In the genomic region with DNA sequence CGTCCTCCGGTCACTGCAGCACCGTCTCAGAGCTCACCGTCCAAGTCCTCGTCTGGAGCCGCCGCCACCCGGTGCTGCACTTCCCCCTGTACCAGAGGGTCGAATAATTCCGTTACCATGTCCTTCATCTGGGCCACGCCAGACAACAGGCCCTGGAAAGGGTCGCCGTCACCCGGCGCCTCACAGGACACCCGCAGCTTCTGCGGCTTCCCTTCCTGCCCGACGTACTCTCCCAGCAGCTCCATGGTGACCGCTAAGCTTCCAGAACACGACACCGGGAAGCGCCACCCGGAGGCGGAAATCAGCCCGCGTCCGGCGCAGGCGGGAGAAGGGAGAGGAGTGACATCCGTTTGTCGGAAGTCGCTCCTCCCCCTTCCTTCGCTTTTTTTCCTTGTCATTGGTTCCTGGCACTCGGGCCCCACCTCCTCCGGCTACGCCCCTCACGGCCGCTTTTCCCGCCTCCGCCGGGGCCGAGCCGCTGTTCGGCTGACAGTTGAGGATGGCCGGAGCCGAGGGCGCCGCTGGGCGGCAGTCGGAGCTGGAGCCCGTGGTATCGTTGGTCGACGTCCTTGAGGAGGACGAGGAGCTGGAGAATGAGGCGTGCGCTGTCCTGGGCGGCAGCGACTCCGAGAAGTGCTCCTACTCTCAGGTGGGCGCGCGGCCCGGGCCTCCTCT, we compare ENCODE assay signal across 1 cellular context.
TF ChIP-seq lines count a peak whose summit lies in the region.

A gene with protein sequence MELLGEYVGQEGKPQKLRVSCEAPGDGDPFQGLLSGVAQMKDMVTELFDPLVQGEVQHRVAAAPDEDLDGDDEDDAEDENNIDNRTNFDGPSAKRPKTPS (minus strand): TSS at position 273 of the 675 bp plus-strand sequence. CDS start 28 bp downstream, at position 245.
A gene with protein sequence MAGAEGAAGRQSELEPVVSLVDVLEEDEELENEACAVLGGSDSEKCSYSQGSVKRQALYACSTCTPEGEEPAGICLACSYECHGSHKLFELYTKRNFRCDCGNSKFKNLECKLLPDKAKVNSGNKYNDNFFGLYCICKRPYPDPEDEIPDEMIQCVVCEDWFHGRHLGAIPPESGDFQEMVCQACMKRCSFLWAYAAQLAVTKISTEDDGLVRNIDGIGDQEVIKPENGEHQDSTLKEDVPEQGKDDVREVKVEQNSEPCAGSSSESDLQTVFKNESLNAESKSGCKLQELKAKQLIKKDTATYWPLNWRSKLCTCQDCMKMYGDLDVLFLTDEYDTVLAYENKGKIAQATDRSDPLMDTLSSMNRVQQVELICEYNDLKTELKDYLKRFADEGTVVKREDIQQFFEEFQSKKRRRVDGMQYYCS (plus strand): TSS at position 464 of the 675 bp plus-strand sequence. CDS start 36 bp downstream, at position 500.

TF ChIP-seq in K562, 482 proteins besides CTCF, POLR2A, EP300 and RAD21 (continues in another document):
- TF ChIP-seq, protein P1, sequence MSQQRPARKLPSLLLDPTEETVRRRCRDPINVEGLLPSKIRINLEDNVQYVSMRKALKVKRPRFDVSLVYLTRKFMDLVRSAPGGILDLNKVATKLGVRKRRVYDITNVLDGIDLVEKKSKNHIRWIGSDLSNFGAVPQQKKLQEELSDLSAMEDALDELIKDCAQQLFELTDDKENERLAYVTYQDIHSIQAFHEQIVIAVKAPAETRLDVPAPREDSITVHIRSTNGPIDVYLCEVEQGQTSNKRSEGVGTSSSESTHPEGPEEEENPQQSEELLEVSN (IDR thresholded peaks at IDR 0.05; ENCODE audit: borderline replicate concordance in 1 of 2, extremely low read depth in 1 of 2, insufficient read depth in 1 of 2, insufficient read length in 1 of 2, low read depth in 1 of 2, low read length in 1 of 2, poor library complexity in 1 of 2, severe bottlenecking in 1 of 2) = peak; percentile 77 to 95
- TF ChIP-seq MXI1 (IDR thresholded peaks at IDR 0.05; ENCODE audit: low read depth, low read length) = peak; percentile 51; the same call in 1 of the 2 replicates
- TF ChIP-seq L3MBTL2 (IDR thresholded peaks at IDR 0.05) = peak; percentile 87
- peak; percentile 23; the same call in 1 of the 2 replicates for TF ChIP-seq SIN3B (IDR thresholded peaks at IDR 0.05; ENCODE audit: low read depth)
- no peak for TF ChIP-seq SMARCB1 (IDR thresholded peaks at IDR 0.05; ENCODE audit: insufficient read length, low read depth)
- TF ChIP-seq ZFP1 (CRISPR knock-in tag; IDR thresholded peaks at IDR 0.05) = no peak
- TF ChIP-seq, protein P2, sequence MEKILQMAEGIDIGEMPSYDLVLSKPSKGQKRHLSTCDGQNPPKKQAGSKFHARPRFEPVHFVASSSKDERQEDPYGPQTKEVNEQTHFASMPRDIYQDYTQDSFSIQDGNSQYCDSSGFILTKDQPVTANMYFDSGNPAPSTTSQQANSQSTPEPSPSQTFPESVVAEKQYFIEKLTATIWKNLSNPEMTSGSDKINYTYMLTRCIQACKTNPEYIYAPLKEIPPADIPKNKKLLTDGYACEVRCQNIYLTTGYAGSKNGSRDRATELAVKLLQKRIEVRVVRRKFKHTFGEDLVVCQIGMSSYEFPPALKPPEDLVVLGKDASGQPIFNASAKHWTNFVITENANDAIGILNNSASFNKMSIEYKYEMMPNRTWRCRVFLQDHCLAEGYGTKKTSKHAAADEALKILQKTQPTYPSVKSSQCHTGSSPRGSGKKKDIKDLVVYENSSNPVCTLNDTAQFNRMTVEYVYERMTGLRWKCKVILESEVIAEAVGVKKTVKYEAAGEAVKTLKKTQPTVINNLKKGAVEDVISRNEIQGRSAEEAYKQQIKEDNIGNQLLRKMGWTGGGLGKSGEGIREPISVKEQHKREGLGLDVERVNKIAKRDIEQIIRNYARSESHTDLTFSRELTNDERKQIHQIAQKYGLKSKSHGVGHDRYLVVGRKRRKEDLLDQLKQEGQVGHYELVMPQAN (IDR thresholded peaks at IDR 0.05; ENCODE audit: borderline replicate concordance) = peak; percentile 65
- TF ChIP-seq NRF1 (conservative IDR thresholded peaks at IDR 0.05 in 1 of 2, IDR thresholded peaks at IDR 0.05 in 1 of 2) = peak; percentile 87 to 90
- TF ChIP-seq, protein P3, sequence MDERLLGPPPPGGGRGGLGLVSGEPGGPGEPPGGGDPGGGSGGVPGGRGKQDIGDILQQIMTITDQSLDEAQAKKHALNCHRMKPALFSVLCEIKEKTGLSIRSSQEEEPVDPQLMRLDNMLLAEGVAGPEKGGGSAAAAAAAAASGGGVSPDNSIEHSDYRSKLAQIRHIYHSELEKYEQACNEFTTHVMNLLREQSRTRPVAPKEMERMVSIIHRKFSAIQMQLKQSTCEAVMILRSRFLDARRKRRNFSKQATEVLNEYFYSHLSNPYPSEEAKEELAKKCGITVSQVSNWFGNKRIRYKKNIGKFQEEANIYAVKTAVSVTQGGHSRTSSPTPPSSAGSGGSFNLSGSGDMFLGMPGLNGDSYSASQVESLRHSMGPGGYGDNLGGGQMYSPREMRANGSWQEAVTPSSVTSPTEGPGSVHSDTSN (CRISPR knock-in tag; IDR thresholded peaks at IDR 0.05; ENCODE audit: low read depth) = no peak
- TF ChIP-seq, protein P3 (tag; conservative IDR thresholded peaks at IDR 0.05; ENCODE audit: low read depth) = peak; percentile 48; the same call in 1 of the 2 replicates
- no peak for TF ChIP-seq FOXK1 (CRISPR knock-in tag; IDR thresholded peaks at IDR 0.05; ENCODE audit: borderline replicate concordance)
- TF ChIP-seq POLR2G (IDR thresholded peaks at IDR 0.05; ENCODE audit: low read depth, low read length) = peak; percentile 96
- TF ChIP-seq RFX1 (IDR thresholded peaks at IDR 0.05) = peak; percentile 88
- 0 out of 2 replicates have a peak, but pooled peaks have one; percentile 43 for TF ChIP-seq MYC (IDR thresholded peaks at IDR 0.05; ENCODE audit: low read depth, low read length)
- TF ChIP-seq MYC (CRISPR knock-in tag; IDR thresholded peaks at IDR 0.05; ENCODE audit: borderline replicate concordance, low read depth) = no peak
- TF ChIP-seq HNRNPLL (IDR thresholded peaks at IDR 0.05; ENCODE audit: low read depth, low read length, poor library complexity, severe bottlenecking) = peak; percentile 84
- TF ChIP-seq SIN3A (IDR thresholded peaks at IDR 0.05; ENCODE audit: borderline replicate concordance in 2 of 2, control insufficient read depth in 1 of 2, low read depth in 2 of 2, low read length in 2 of 2) = peak; percentile 68 to 85; a peak in 1 of 4 replicates
- TF ChIP-seq E2F3 (CRISPR knock-in tag; IDR thresholded peaks at IDR 0.05) = peak; percentile 86
- no peak for TF ChIP-seq RAD51 (IDR thresholded peaks at IDR 0.05; ENCODE audit: borderline replicate concordance, low read depth)
- no peak for TF ChIP-seq BRF1 (IDR thresholded peaks at IDR 0.05; ENCODE audit: borderline replicate concordance, extremely low read depth, insufficient read length)
- TF ChIP-seq KLF1 (tag; IDR thresholded peaks at IDR 0.05) = 0 out of 2 replicates have a peak, but pooled peaks have one; percentile 23
- TF ChIP-seq, protein P4, sequence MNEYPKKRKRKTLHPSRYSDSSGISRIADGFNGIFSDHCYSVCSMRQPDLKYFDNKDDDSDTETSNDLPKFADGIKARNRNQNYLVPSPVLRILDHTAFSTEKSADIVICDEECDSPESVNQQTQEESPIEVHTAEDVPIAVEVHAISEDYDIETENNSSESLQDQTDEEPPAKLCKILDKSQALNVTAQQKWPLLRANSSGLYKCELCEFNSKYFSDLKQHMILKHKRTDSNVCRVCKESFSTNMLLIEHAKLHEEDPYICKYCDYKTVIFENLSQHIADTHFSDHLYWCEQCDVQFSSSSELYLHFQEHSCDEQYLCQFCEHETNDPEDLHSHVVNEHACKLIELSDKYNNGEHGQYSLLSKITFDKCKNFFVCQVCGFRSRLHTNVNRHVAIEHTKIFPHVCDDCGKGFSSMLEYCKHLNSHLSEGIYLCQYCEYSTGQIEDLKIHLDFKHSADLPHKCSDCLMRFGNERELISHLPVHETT (CRISPR knock-in tag; conservative IDR thresholded peaks at IDR 0.05 in 1 of 2, IDR thresholded peaks at IDR 0.05 in 1 of 2) = peak in 1 of 2 experiments; percentile 58; a peak in 2 of 4 replicates
- TF ChIP-seq, protein P5, sequence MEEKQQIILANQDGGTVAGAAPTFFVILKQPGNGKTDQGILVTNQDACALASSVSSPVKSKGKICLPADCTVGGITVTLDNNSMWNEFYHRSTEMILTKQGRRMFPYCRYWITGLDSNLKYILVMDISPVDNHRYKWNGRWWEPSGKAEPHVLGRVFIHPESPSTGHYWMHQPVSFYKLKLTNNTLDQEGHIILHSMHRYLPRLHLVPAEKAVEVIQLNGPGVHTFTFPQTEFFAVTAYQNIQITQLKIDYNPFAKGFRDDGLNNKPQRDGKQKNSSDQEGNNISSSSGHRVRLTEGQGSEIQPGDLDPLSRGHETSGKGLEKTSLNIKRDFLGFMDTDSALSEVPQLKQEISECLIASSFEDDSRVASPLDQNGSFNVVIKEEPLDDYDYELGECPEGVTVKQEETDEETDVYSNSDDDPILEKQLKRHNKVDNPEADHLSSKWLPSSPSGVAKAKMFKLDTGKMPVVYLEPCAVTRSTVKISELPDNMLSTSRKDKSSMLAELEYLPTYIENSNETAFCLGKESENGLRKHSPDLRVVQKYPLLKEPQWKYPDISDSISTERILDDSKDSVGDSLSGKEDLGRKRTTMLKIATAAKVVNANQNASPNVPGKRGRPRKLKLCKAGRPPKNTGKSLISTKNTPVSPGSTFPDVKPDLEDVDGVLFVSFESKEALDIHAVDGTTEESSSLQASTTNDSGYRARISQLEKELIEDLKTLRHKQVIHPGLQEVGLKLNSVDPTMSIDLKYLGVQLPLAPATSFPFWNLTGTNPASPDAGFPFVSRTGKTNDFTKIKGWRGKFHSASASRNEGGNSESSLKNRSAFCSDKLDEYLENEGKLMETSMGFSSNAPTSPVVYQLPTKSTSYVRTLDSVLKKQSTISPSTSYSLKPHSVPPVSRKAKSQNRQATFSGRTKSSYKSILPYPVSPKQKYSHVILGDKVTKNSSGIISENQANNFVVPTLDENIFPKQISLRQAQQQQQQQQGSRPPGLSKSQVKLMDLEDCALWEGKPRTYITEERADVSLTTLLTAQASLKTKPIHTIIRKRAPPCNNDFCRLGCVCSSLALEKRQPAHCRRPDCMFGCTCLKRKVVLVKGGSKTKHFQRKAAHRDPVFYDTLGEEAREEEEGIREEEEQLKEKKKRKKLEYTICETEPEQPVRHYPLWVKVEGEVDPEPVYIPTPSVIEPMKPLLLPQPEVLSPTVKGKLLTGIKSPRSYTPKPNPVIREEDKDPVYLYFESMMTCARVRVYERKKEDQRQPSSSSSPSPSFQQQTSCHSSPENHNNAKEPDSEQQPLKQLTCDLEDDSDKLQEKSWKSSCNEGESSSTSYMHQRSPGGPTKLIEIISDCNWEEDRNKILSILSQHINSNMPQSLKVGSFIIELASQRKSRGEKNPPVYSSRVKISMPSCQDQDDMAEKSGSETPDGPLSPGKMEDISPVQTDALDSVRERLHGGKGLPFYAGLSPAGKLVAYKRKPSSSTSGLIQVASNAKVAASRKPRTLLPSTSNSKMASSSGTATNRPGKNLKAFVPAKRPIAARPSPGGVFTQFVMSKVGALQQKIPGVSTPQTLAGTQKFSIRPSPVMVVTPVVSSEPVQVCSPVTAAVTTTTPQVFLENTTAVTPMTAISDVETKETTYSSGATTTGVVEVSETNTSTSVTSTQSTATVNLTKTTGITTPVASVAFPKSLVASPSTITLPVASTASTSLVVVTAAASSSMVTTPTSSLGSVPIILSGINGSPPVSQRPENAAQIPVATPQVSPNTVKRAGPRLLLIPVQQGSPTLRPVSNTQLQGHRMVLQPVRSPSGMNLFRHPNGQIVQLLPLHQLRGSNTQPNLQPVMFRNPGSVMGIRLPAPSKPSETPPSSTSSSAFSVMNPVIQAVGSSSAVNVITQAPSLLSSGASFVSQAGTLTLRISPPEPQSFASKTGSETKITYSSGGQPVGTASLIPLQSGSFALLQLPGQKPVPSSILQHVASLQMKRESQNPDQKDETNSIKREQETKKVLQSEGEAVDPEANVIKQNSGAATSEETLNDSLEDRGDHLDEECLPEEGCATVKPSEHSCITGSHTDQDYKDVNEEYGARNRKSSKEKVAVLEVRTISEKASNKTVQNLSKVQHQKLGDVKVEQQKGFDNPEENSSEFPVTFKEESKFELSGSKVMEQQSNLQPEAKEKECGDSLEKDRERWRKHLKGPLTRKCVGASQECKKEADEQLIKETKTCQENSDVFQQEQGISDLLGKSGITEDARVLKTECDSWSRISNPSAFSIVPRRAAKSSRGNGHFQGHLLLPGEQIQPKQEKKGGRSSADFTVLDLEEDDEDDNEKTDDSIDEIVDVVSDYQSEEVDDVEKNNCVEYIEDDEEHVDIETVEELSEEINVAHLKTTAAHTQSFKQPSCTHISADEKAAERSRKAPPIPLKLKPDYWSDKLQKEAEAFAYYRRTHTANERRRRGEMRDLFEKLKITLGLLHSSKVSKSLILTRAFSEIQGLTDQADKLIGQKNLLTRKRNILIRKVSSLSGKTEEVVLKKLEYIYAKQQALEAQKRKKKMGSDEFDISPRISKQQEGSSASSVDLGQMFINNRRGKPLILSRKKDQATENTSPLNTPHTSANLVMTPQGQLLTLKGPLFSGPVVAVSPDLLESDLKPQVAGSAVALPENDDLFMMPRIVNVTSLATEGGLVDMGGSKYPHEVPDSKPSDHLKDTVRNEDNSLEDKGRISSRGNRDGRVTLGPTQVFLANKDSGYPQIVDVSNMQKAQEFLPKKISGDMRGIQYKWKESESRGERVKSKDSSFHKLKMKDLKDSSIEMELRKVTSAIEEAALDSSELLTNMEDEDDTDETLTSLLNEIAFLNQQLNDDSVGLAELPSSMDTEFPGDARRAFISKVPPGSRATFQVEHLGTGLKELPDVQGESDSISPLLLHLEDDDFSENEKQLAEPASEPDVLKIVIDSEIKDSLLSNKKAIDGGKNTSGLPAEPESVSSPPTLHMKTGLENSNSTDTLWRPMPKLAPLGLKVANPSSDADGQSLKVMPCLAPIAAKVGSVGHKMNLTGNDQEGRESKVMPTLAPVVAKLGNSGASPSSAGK (IDR thresholded peaks at IDR 0.05) = peak; percentile 79
